31 cellular contexts compared by ENCODE assay signal in genomic region chr15:89526601-89527441, GRCh38. TPM values are rescaled to one million over a fixed set of nuclear protein-coding genes. Genes with fewer than 3 reads are reported as not detected.
"Had no signal": no experiment of that assay in that cellular context is flagged by ENCODE, and none has a peak within 500 bp of the region (broad histone marks: within the 10 kb centered on the region; RNA-seq: fewer than 3 reads in every experiment).

No MANE protein-coding gene starts in this region.

- H3K27me3 Mint-ChIP-seq: stimulated activated naive CD8-positive, alpha-beta T cell treated with anti-CD3 and anti-CD28 coated beads, Interleukin-15, Interleukin-2, amounts not matched to agents 100 ng/mL and 50 ng/mL, for 24 hours had no signal

- H3K4me3 Mint-ChIP-seq: immature natural killer cell; mesothelial cell of epicardium; naive B cell; nephron progenitor cell; neural progenitor cell; stimulated activated naive CD8-positive, alpha-beta T cell treated with anti-CD3 and anti-CD28 coated beads, Interleukin-15, Interleukin-2, amounts not matched to agents 100 ng/mL and 50 ng/mL, for 24 hours had no signal

- H3K27me3 ChIP-seq: neural progenitor cell, right atrium auricular region, right lobe of liver, uterus had no signal

- H3K4me3 ChIP-seq: heart left ventricle, left ventricle myocardium inferior, lung, neural progenitor cell, right atrium auricular region, right lobe of liver, smooth muscle cell, suprapubic skin, thoracic aorta, tibial artery, uterus had no signal

- H3K9me3 Mint-ChIP-seq: immature natural killer cell; mesothelial cell of epicardium; naive B cell; nephron progenitor cell; neural progenitor cell; stimulated activated naive CD8-positive, alpha-beta T cell treated with anti-CD3 and anti-CD28 coated beads, Interleukin-15, Interleukin-2, amounts not matched to agents 100 ng/mL and 50 ng/mL, for 24 hours had no signal

- H3K4me1 ChIP-seq: heart left ventricle, left ventricle myocardium inferior, neural progenitor cell, right atrium auricular region, suprapubic skin, tibial artery, uterus had no signal

- H3K4me1 Mint-ChIP-seq: immature natural killer cell, mesothelial cell of epicardium, nephron progenitor cell, neural progenitor cell had no signal

- FAIRE-seq: islet of Langerhans, kidney had no signal

- H3K36me3 ChIP-seq: heart left ventricle, left ventricle myocardium inferior, neural progenitor cell, right atrium auricular region, right lobe of liver, suprapubic skin, thoracic aorta, tibial artery, uterus had no signal

- H3K36me3 Mint-ChIP-seq: immature natural killer cell, mesothelial cell of epicardium, naive B cell, neural progenitor cell had no signal

- DNase-seq: heart left ventricle; hypothalamus; immature natural killer cell; kidney; left colon; left ventricle myocardium inferior; mesendoderm; naive B cell; nephron progenitor cell; right lobe of liver; stimulated activated CD4-positive, alpha-beta T cell treated with anti-CD3 and anti-CD28 coated beads, Interleukin-1b, Interleukin-23, amount 100 ng/mL, for 48 hours; stimulated activated CD4-positive, alpha-beta T cell treated with anti-CD3 and anti-CD28 coated beads, Interleukin-2, amount 100 ng/mL, for 48 hours; stimulated activated CD4-positive, alpha-beta T cell treated with anti-CD3 and anti-CD28 coated beads, Interleukin-4, amount 100 ng/mL, for 4 hours; stimulated activated CD8-positive, alpha-beta memory T cell treated with anti-CD3 and anti-CD28 coated beads, Interleukin-4, amount 100 ng/mL, for 48 hours; stimulated activated naive CD4-positive, alpha-beta T cell; tibial artery; trophoblast cell; uterus had no signal

- H3K27ac ChIP-seq: heart left ventricle, left ventricle myocardium inferior, neural progenitor cell, right atrium auricular region, right lobe of liver, suprapubic skin, thoracic aorta, tibial artery, uterus had no signal

- H3K9me3 ChIP-seq: heart left ventricle, right atrium auricular region, right lobe of liver, suprapubic skin, thoracic aorta, tibial artery, uterus had no signal

- ATAC-seq: heart left ventricle, left colon had no signal

- H3K27ac Mint-ChIP-seq: immature natural killer cell; mesothelial cell of epicardium; naive B cell; nephron progenitor cell; neural progenitor cell; progenitor cell of endocrine pancreas; stimulated activated naive CD8-positive, alpha-beta T cell treated with anti-CD3 and anti-CD28 coated beads, Interleukin-15, Interleukin-2, amounts not matched to agents 100 ng/mL and 50 ng/mL, for 24 hours had no signal

RNA-seq across cellular contexts. Expression of gene RHCG, which starts 30.4 kb away (rescaled TPM):
- total RNA-seq: mononuclear cell, progenitor cell of endocrine pancreas, pulmonary artery endothelial cell, skeletal muscle tissue, thoracic aorta had no signal
- polyA plus RNA-seq: immature natural killer cell had no signal

RNA-seq across cellular contexts. Expression of gene TICRR, which starts 48.4 kb away (rescaled TPM):
- total RNA-seq: right atrium auricular region, thoracic aorta had no signal
